Comparison of ENCODE assay signal across 8 cellular contexts in the genomic region with DNA sequence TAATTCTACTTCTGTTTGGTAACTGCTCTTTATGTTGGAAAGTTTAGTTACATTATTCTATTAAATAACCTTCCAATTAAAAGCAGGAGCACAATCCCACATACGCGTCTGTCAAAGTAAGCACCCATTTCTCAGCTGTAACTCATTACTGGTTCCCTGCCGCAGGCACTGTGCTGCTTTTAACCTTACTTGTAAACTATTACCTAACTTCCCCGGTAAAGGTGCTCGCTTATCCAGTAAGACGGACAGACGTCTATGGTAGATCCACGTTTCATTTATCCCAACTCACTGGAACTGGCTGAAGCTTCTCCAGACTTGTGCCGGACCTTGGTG. TPM values are rescaled to one million over a fixed set of nuclear protein-coding genes. Genes with fewer than 3 reads are reported as not detected.
DNase-seq lines count a peak whose midpoint lies in the region; ATAC-seq and TF ChIP-seq lines count a peak whose summit lies in the region.

No MANE protein-coding gene starts in this region.

- H3K4me3 ChIP-seq in HUES64 (ENCODE audit: low read length) (peak overlapping the region; percentile 73), choroid plexus epithelial cell (ENCODE audit: low read depth, low read length) (peak overlapping the region; percentile 46)

- peak overlapping the region; percentile 18 for H3K9ac ChIP-seq in HUES64 (ENCODE audit: low read depth, low read length)

- peak; percentile 2 for ATAC-seq in GM19463 (IDR thresholded peaks at IDR 0.05; ENCODE audit: unreplicated experiment)
- ATAC-seq in naive B cell (ENCODE audit: low read depth in 2 of 2) = peak in 1 of 2 donors; percentile 8

- TF ChIP-seq CTCF in choroid plexus epithelial cell (conservative IDR thresholded peaks at IDR 0.05; ENCODE audit: low read depth, low read length) = no peak

- no peaks in the 10 kb centered on the region for H3K9me3 Mint-ChIP-seq in naive B cell

- WGBS in HUES64 = 12% methylated on average over 9 of the region's 9 CpGs

- H3K27ac Mint-ChIP-seq in naive B cell = peak overlapping the region in 5 of 6 donors; percentile 35 to 95 (median 90)

- H3K27me3 ChIP-seq in HUES64 (ENCODE audit: insufficient read depth, low read length) = peaks cover 27% of the 10 kb centered on the region

- H3K27me3 Mint-ChIP-seq in naive B cell = no peaks in the 10 kb centered on the region

- H3K4me3 Mint-ChIP-seq in naive B cell = peak overlapping the region; percentile 92 to 99 (median 95)

- DNase-seq in CD1c-positive myeloid dendritic cell (ENCODE audit: extremely low spot score) (peak; percentile 1), choroid plexus epithelial cell (ENCODE audit: low read depth) (no peak), naive B cell (no peak), hippocampal formation (lab: John Stamatoyannopoulos, UW) (no peak), SIG-M5 treated with dmso at 0.1 percent for 504 hours (lab: John Stamatoyannopoulos, UW; ENCODE audit: unreplicated experiment) (no peak), T1000 (lab: John Stamatoyannopoulos, UW) (no peak)

- H3K36me3 Mint-ChIP-seq in naive B cell = no peaks in the 10 kb centered on the region

- H3K4me1 Mint-ChIP-seq in naive B cell = peaks cover 25 to 47% (median 36%) of the 10 kb centered on the region in 3 donors

- no peaks in the 10 kb centered on the region for H3K36me3 ChIP-seq in HUES64 (ENCODE audit: insufficient read depth, low read length)

- peaks cover 4% of the 10 kb centered on the region; the same call in 1 of the 2 replicates for H3K4me1 ChIP-seq in HUES64 (ENCODE audit: insufficient read depth, low read length)

- no peaks in the 10 kb centered on the region for H3K9me3 ChIP-seq in HUES64 (ENCODE audit: insufficient read depth, low read depth, low read length)

- no peak overlapping the region for H3K27ac ChIP-seq in HUES64 (ENCODE audit: low read depth, low read length)

RNA-seq across cellular contexts. Expression of a gene that starts 0.5 kb away (rescaled TPM):
- polyA plus RNA-seq in HUES64 (2013, experiment 1 of 2) = 3.6 TPM
- 4.2 TPM for polyA plus RNA-seq in HUES64 (2013, experiment 2 of 2)
- 1 to 10 TPM; 4.3 to 7.9 (median 5.0) TPM for polyA plus RNA-seq in naive B cell (ENCODE audit: low read depth in 6 of 6)

RNA-seq across cellular contexts. Expression of a gene that starts 41.5 kb away (rescaled TPM):
- 4.5 TPM for polyA plus RNA-seq in HUES64 (2013, experiment 1 of 2)
- polyA plus RNA-seq in HUES64 (2013, experiment 2 of 2) = 6.0 TPM
- under 1 TPM in 1 of 6 donors, not detected in 5; 0.57 TPM for polyA plus RNA-seq in naive B cell (ENCODE audit: low read depth in 6 of 6)
